In the genomic region with DNA sequence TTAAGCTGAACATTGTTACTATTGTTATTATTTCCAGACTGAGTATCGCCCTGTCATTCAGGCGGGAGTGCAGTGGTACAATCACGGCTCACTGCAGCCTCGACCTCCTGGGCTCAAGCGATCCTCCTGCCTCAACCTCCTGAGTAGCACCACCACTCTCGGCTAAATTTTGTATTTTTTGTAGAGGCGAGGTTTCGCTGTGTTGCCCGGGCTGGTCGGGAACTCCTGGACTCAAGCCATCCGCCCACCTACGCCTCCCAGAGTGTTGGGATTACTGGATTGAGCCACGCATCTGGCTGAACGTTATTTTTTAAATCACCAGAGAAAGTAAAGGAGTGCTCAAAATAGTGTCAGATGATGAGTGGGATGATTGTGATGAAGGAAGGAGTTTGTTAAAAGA, we compare ENCODE assay signal across 11 cellular contexts. TPM values are rescaled to one million over a fixed set of nuclear protein-coding genes. Genes with fewer than 3 reads are reported as not detected.
DNase-seq lines count a peak whose midpoint lies in the region; ATAC-seq and TF ChIP-seq lines count a peak whose summit lies in the region.
"Had no signal": no experiment of that assay in that cellular context is flagged by ENCODE, and none has a peak within 500 bp of the region (broad histone marks: within the 10 kb centered on the region; RNA-seq: fewer than 3 reads in every experiment).

No MANE protein-coding gene starts in this region.

- peaks cover 27% of the 10 kb centered on the region for H3K4me1 Mint-ChIP-seq in HFFc6 (ENCODE audit: low read depth)
- H3K4me1 Mint-ChIP-seq in activated naive CD8-positive, alpha-beta T cell treated with anti-CD3 and anti-CD28 coated beads for 36 hours: peaks cover 13% of the 10 kb centered on the region

- peak overlapping the region; percentile 69 to 89 (median 85) for H3K4me2 ChIP-seq in BLaER1 treated with 17β-estradiol and CSF1 and Interleukin-3, amounts not matched to agents 10 nM and 100 nM
- no peak overlapping the region for H3K4me2 ChIP-seq in mesenchymal stem cell (ENCODE audit: low read length, poor library complexity, severe bottlenecking)

- H2BK120ac ChIP-seq in mesenchymal stem cell (ENCODE audit: low read depth, low read length): no peak overlapping the region

- no peak overlapping the region for H2AFZ ChIP-seq in mesenchymal stem cell (ENCODE audit: low read depth, low read length)

- no peak overlapping the region for H2AK5ac ChIP-seq in mesenchymal stem cell (ENCODE audit: low read length, severe bottlenecking)

- peaks cover 6% of the 10 kb centered on the region for H3K79me1 ChIP-seq in mesenchymal stem cell (replicated peaks; ENCODE audit: low read length, poor library complexity, severe bottlenecking)

- no peak overlapping the region for H2BK15ac ChIP-seq in mesenchymal stem cell (ENCODE audit: low read depth, poor library complexity, severe bottlenecking)

- peak overlapping the region; percentile 77 to 100 (median 99) for H3K27ac ChIP-seq in BLaER1 treated with 17β-estradiol and CSF1 and Interleukin-3, amounts not matched to agents 10 nM and 100 nM
- H3K27ac ChIP-seq in mesenchymal stem cell (ENCODE audit: low read length, poor library complexity, severe bottlenecking): no peak overlapping the region

- H3K4me1 ChIP-seq in BLaER1 treated with 17β-estradiol and CSF1 and Interleukin-3, amounts not matched to agents 10 nM and 100 nM: peaks cover 22 to 53% (median 28%) of the 10 kb centered on the region in 10 experiments
- peaks cover 11% of the 10 kb centered on the region for H3K4me1 ChIP-seq in mesenchymal stem cell (ENCODE audit: control insufficient read depth, insufficient read depth, low read depth, low read length)

- H3K4me3 ChIP-seq in BLaER1 treated with 17β-estradiol and CSF1 and Interleukin-3, amounts not matched to agents 10 nM and 100 nM: peak overlapping the region in 9 of 10 experiments; percentile 76 to 95 (median 87); a peak in 14 of 20 replicates
- peak overlapping the region in 1 of 2 experiments; percentile 91 for H3K4me3 ChIP-seq in mesenchymal stem cell (ENCODE audit: insufficient read depth in 1 of 2, low read depth in 1 of 2, low read length in 2 of 2)

- no peak overlapping the region for H3K18ac ChIP-seq in mesenchymal stem cell (ENCODE audit: low read depth in 1 of 2, low read length in 2 of 2)

- peaks cover 7% of the 10 kb centered on the region; the same call in 1 of the 2 replicates for H3K36me3 Mint-ChIP-seq in HFFc6 (ENCODE audit: low read depth)
- H3K36me3 Mint-ChIP-seq in activated naive CD8-positive, alpha-beta T cell treated with anti-CD3 and anti-CD28 coated beads for 36 hours: peaks cover 30% of the 10 kb centered on the region

- H3K9me3 Mint-ChIP-seq in HFFc6: no peaks in the 10 kb centered on the region; the same call in 1 of the 2 replicates
- H3K9me3 Mint-ChIP-seq in activated naive CD8-positive, alpha-beta T cell treated with anti-CD3 and anti-CD28 coated beads for 36 hours: no peaks in the 10 kb centered on the region

- H3K4ac ChIP-seq in mesenchymal stem cell (ENCODE audit: low read depth in 1 of 2, low read length in 2 of 2): no peak overlapping the region

- no peak overlapping the region for H3K14ac ChIP-seq in mesenchymal stem cell (ENCODE audit: low read length in 2 of 2)

- no peak for DNase-seq in HFFc6
- DNase-seq in activated naive CD8-positive, alpha-beta T cell treated with anti-CD3 and anti-CD28 coated beads for 36 hours: no peak
- DNase-seq in mesenchymal stem cell: no peak
- no peak for DNase-seq in cerebellum (ENCODE audit: low spot score)
- DNase-seq in effector CD4-positive, alpha-beta T cell: no peak
- DNase-seq: DMS 273 treated with DMSO at 0.1 percent for 48 hours, IMR-90, ovary had no signal

- H3K23ac ChIP-seq in mesenchymal stem cell (ENCODE audit: low read length in 2 of 2): no peak overlapping the region

- H3K4me3 Mint-ChIP-seq in HFFc6: peak overlapping the region; percentile 92
- peak overlapping the region; percentile 94 for H3K4me3 Mint-ChIP-seq in activated naive CD8-positive, alpha-beta T cell treated with anti-CD3 and anti-CD28 coated beads for 36 hours

- peaks cover 0 to 18% (median 11%) of the 10 kb centered on the region in 11 experiments; a peak in 11 of 22 replicates for H3K36me3 ChIP-seq in BLaER1 treated with 17β-estradiol and CSF1 and Interleukin-3, amounts not matched to agents 10 nM and 100 nM
- H3K36me3 ChIP-seq in mesenchymal stem cell (ENCODE audit: control insufficient read depth in 1 of 2, insufficient read depth in 2 of 2, low read depth in 1 of 2, low read length in 2 of 2): no peaks in the 10 kb centered on the region
- H3K36me3 ChIP-seq: ovary had no signal

- no peaks in the 10 kb centered on the region for H3K27me3 ChIP-seq in BLaER1 treated with 17β-estradiol and CSF1 and Interleukin-3, amounts not matched to agents 10 nM and 100 nM
- no peaks in the 10 kb centered on the region for H3K27me3 ChIP-seq in mesenchymal stem cell (ENCODE audit: control insufficient read depth in 1 of 2, insufficient read depth in 1 of 2, low read length in 2 of 2)
- H3K27me3 ChIP-seq: ovary had no signal

- 96% methylated on average over 14 of the region's 14 CpGs for WGBS in mesenchymal stem cell

- H2BK12ac ChIP-seq in mesenchymal stem cell (ENCODE audit: low read length in 2 of 2): no peak overlapping the region

- H4K91ac ChIP-seq in mesenchymal stem cell (ENCODE audit: low read length): no peak overlapping the region

- H3K27me3 Mint-ChIP-seq in HFFc6 (ENCODE audit: insufficient read depth): peaks cover 4% of the 10 kb centered on the region
- H3K27me3 Mint-ChIP-seq in activated naive CD8-positive, alpha-beta T cell treated with anti-CD3 and anti-CD28 coated beads for 36 hours: peaks cover 3% of the 10 kb centered on the region

- no peak for TF ChIP-seq CTCF in HFFc6 (IDR thresholded peaks at IDR 0.05)

- H2BK5ac ChIP-seq in mesenchymal stem cell (ENCODE audit: low read depth, low read length, poor library complexity, severe bottlenecking): no peak overlapping the region

- H4K20me1 ChIP-seq in BLaER1 treated with 17β-estradiol and CSF1 and Interleukin-3, amounts not matched to agents 10 nM and 100 nM: peaks cover 17 to 31% (median 21%) of the 10 kb centered on the region in 11 experiments; a peak in 21 of 22 replicates

- H3K9ac ChIP-seq in BLaER1 treated with 17β-estradiol and CSF1 and Interleukin-3, amounts not matched to agents 10 nM and 100 nM: peak overlapping the region; percentile 78 to 100 (median 99); a peak in 21 of 22 replicates
- peak overlapping the region; percentile 97 for H3K9ac ChIP-seq in mesenchymal stem cell (ENCODE audit: low read length)

- H4K8ac ChIP-seq in mesenchymal stem cell (ENCODE audit: low read length): no peak overlapping the region

- ATAC-seq in GM19328 (IDR thresholded peaks at IDR 0.05; ENCODE audit: unreplicated experiment) (no peak), HG03432 (IDR thresholded peaks at IDR 0.05; ENCODE audit: unreplicated experiment) (no peak)

- H3K9me3 ChIP-seq in BLaER1 treated with 17β-estradiol and CSF1 and Interleukin-3, amounts not matched to agents 10 nM and 100 nM (replicated peaks in 1 of 11): 0 out of 22 replicates have a peak, but pooled peaks cover 0 to 3% (median 0%) of the 10 kb centered on the region in 11 experiments
- no peaks in the 10 kb centered on the region for H3K9me3 ChIP-seq in mesenchymal stem cell (ENCODE audit: control insufficient read depth, low read length)
- H3K9me3 ChIP-seq: ovary had no signal

- peak overlapping the region; percentile 99 for H3K27ac Mint-ChIP-seq in HFFc6
- H3K27ac Mint-ChIP-seq in activated naive CD8-positive, alpha-beta T cell treated with anti-CD3 and anti-CD28 coated beads for 36 hours: peak overlapping the region; percentile 99

RNA-seq across cellular contexts. Expression of gene HNRNPF, which starts 1.4 kb away (rescaled TPM):
- total RNA-seq in HFFc6 (2021; fragmentation: NEBNext Ultra II Directional; extraction: Animal tissue kit (Norgen Biotek cat#: 25700)): 100 to 1,000 TPM; 133 to 164 (median 159) TPM
- 100 to 1,000 TPM; 530 to 544 TPM for total RNA-seq in activated naive CD8-positive, alpha-beta T cell treated with anti-CD3 and anti-CD28 coated beads for 36 hours
- 115 TPM for polyA plus RNA-seq in mesenchymal stem cell (2013, experiment 1 of 2)
- polyA plus RNA-seq in mesenchymal stem cell (2013, experiment 2 of 2): 117 TPM
- 68.7 TPM for total RNA-seq in cerebellum

RNA-seq across cellular contexts. Expression of gene ZNF487, which starts 26.6 kb away (rescaled TPM):
- 1 to 10 TPM; 1.6 to 4.2 (median 2.5) TPM for total RNA-seq in HFFc6 (2021; fragmentation: NEBNext Ultra II Directional; extraction: Animal tissue kit (Norgen Biotek cat#: 25700))
- total RNA-seq in activated naive CD8-positive, alpha-beta T cell treated with anti-CD3 and anti-CD28 coated beads for 36 hours: 1 to 10 TPM; 2.4 to 2.9 TPM
- 3.1 TPM for polyA plus RNA-seq in mesenchymal stem cell (2013, experiment 1 of 2)
- 3.3 TPM for polyA plus RNA-seq in mesenchymal stem cell (2013, experiment 2 of 2)
- total RNA-seq in cerebellum: 26.0 TPM

RNA-seq across cellular contexts. Expression of gene FXYD4, which starts 38.9 kb away (rescaled TPM):
- total RNA-seq in HFFc6 (2021; fragmentation: NEBNext Ultra II Directional; extraction: Animal tissue kit (Norgen Biotek cat#: 25700)): not detected
- not detected for total RNA-seq in activated naive CD8-positive, alpha-beta T cell treated with anti-CD3 and anti-CD28 coated beads for 36 hours
- polyA plus RNA-seq in mesenchymal stem cell (2013, experiment 1 of 2): not detected
- not detected for polyA plus RNA-seq in mesenchymal stem cell (2013, experiment 2 of 2)
- not detected for total RNA-seq in cerebellum
- total RNA-seq: IMR-90, ovary had no signal
- polyA plus RNA-seq: IMR-90, ovary had no signal
